5 cellular contexts compared by ENCODE assay signal in genomic region chr14:94142247-94142646, GRCh38. TPM values are rescaled to one million over a fixed set of nuclear protein-coding genes. Genes with fewer than 3 reads are reported as not detected.
"Had no signal": no experiment of that assay in that cellular context is flagged by ENCODE, and none has a peak within 500 bp of the region (broad histone marks: within the 10 kb centered on the region; RNA-seq: fewer than 3 reads in every experiment).

No MANE protein-coding gene starts in this region.

- DNase-seq: GM23248, GOT3, H7, IMR-90 had no signal

- H3K36me3 ChIP-seq: HAP-1 had no signal

- H3K27ac ChIP-seq: GM23248 had no signal

- H3K9me3 ChIP-seq: HAP-1 had no signal

- H3K9ac ChIP-seq: GM23248 had no signal

- H3K4me3 ChIP-seq: GM23248, HAP-1 had no signal

- H2AFZ ChIP-seq: GM23248 had no signal

RNA-seq across cellular contexts. Expression of gene IFI27, which starts 31.7 kb away (rescaled TPM):
- total RNA-seq: GM23248 had no signal
- polyA plus RNA-seq: GM23248 had no signal
